10 cellular contexts compared by ENCODE assay signal in genomic region chr2:119662297-119662696, GRCh38.
"Had no signal": no experiment of that assay in that cellular context is flagged by ENCODE, and none has a peak within 500 bp of the region (broad histone marks: within the 10 kb centered on the region; RNA-seq: fewer than 3 reads in every experiment).

No MANE protein-coding gene starts in this region.

- H3K9me3 ChIP-seq: HAP-1 had no signal

- ATAC-seq: GM23338 had no signal

- H3K4me2 ChIP-seq: GM23338 had no signal

- H3K4me3 ChIP-seq: GM23248, GM23338, HAP-1 had no signal

- FAIRE-seq: H1, H54 had no signal

- DNase-seq: GM23248, GOT3, H7, H9, HCEC 1CT, HFFc6 had no signal

- H3K9ac ChIP-seq: GM23248 had no signal

- H3K27ac ChIP-seq: GM23248 had no signal

- H3K4me1 ChIP-seq: HAP-1 had no signal

- H2AFZ ChIP-seq: GM23248, GM23338 had no signal

- H3K36me3 ChIP-seq: HAP-1 had no signal
